In the genomic region with DNA sequence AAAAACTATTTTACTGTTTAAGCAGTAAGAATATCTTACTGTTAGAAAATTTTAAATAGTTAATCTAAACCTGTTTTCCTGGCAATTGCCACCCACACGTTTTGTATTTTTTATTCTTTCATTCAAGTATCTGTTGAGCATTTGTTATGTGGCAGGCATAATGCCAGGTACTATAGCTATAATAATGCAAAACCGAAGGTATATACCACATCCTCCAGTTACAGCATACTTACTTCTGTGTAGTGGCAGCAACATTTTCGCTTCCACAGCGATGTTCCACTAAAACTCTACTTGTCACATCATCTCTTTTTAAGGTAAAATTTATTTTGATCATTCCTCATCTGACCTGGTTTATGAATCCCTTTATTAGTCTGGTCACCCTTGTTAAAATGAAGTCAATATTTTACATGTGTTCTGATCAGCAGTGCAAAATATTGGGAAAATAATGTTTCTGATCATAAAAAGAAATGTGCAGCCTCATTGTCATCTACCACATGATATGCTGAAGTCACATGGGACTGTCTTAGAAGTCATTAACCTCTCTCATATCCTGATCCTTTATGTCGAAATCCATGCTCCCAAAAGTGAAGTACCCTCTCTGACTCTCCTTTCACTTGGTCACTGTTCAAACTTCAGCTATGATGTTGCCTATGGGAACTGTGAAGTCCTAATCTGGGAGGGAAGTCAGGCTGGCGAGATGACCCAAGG, we compare ENCODE assay signal across 1 cellular context.
TF ChIP-seq lines count a peak whose summit lies in the region.

No MANE protein-coding gene starts in this region.

TF ChIP-seq in HepG2, 621 proteins besides CTCF, POLR2A, EP300 and RAD21:
- TF ChIP-seq CBFB (CRISPR knock-in tag; IDR thresholded peaks at IDR 0.05) = no peak
- TF ChIP-seq ZNF670 (CRISPR knock-in tag; IDR thresholded peaks at IDR 0.05; ENCODE audit: borderline replicate concordance) = no peak
- no peak for TF ChIP-seq ZNF569 (CRISPR knock-in tag; IDR thresholded peaks at IDR 0.05; ENCODE audit: borderline replicate concordance)
- TF ChIP-seq, protein P1, sequence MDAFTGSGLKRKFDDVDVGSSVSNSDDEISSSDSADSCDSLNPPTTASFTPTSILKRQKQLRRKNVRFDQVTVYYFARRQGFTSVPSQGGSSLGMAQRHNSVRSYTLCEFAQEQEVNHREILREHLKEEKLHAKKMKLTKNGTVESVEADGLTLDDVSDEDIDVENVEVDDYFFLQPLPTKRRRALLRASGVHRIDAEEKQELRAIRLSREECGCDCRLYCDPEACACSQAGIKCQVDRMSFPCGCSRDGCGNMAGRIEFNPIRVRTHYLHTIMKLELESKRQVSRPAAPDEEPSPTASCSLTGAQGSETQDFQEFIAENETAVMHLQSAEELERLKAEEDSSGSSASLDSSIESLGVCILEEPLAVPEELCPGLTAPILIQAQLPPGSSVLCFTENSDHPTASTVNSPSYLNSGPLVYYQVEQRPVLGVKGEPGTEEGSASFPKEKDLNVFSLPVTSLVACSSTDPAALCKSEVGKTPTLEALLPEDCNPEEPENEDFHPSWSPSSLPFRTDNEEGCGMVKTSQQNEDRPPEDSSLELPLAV (CRISPR knock-in tag; conservative IDR thresholded peaks at IDR 0.05; ENCODE audit: low read depth) = no peak
- TF ChIP-seq RBM39 (IDR thresholded peaks at IDR 0.05; ENCODE audit: low read depth, low read length, poor library complexity, severe bottlenecking) = no peak
- TF ChIP-seq, protein P2, sequence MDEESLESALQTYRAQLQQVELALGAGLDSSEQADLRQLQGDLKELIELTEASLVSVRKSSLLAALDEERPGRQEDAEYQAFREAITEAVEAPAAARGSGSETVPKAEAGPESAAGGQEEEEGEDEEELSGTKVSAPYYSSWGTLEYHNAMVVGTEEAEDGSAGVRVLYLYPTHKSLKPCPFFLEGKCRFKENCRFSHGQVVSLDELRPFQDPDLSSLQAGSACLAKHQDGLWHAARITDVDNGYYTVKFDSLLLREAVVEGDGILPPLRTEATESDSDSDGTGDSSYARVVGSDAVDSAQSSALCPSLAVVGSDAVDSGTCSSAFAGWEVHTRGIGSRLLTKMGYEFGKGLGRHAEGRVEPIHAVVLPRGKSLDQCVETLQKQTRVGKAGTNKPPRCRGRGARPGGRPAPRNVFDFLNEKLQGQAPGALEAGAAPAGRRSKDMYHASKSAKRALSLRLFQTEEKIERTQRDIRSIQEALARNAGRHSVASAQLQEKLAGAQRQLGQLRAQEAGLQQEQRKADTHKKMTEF (CRISPR knock-in tag; IDR thresholded peaks at IDR 0.05) = no peak
- TF ChIP-seq SOX13 (IDR thresholded peaks at IDR 0.05) = no peak
- TF ChIP-seq SOX13 (CRISPR knock-in tag; conservative IDR thresholded peaks at IDR 0.05 in 1 of 2, IDR thresholded peaks at IDR 0.05 in 1 of 2) = no peak
- TF ChIP-seq NKX3-1 (CRISPR knock-in tag; IDR thresholded peaks at IDR 0.05) = no peak
- TF ChIP-seq ZNF350 (CRISPR knock-in tag; IDR thresholded peaks at IDR 0.05; ENCODE audit: borderline replicate concordance, low read depth) = no peak
- no peak for TF ChIP-seq PRMT3 (CRISPR knock-in tag; IDR thresholded peaks at IDR 0.05; ENCODE audit: borderline replicate concordance, low read depth)
- TF ChIP-seq, protein P3, sequence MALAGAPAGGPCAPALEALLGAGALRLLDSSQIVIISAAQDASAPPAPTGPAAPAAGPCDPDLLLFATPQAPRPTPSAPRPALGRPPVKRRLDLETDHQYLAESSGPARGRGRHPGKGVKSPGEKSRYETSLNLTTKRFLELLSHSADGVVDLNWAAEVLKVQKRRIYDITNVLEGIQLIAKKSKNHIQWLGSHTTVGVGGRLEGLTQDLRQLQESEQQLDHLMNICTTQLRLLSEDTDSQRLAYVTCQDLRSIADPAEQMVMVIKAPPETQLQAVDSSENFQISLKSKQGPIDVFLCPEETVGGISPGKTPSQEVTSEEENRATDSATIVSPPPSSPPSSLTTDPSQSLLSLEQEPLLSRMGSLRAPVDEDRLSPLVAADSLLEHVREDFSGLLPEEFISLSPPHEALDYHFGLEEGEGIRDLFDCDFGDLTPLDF (CRISPR knock-in tag; IDR thresholded peaks at IDR 0.05) = no peak
- TF ChIP-seq, protein P4, sequence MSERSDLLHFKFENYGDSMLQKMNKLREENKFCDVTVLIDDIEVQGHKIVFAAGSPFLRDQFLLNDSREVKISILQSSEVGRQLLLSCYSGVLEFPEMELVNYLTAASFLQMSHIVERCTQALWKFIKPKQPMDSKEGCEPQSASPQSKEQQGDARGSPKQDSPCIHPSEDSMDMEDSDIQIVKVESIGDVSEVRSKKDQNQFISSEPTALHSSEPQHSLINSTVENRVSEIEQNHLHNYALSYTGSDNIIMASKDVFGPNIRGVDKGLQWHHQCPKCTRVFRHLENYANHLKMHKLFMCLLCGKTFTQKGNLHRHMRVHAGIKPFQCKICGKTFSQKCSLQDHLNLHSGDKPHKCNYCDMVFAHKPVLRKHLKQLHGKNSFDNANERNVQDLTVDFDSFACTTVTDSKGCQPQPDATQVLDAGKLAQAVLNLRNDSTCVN (CRISPR knock-in tag; IDR thresholded peaks at IDR 0.05; ENCODE audit: borderline replicate concordance) = no peak
- TF ChIP-seq, protein P5, sequence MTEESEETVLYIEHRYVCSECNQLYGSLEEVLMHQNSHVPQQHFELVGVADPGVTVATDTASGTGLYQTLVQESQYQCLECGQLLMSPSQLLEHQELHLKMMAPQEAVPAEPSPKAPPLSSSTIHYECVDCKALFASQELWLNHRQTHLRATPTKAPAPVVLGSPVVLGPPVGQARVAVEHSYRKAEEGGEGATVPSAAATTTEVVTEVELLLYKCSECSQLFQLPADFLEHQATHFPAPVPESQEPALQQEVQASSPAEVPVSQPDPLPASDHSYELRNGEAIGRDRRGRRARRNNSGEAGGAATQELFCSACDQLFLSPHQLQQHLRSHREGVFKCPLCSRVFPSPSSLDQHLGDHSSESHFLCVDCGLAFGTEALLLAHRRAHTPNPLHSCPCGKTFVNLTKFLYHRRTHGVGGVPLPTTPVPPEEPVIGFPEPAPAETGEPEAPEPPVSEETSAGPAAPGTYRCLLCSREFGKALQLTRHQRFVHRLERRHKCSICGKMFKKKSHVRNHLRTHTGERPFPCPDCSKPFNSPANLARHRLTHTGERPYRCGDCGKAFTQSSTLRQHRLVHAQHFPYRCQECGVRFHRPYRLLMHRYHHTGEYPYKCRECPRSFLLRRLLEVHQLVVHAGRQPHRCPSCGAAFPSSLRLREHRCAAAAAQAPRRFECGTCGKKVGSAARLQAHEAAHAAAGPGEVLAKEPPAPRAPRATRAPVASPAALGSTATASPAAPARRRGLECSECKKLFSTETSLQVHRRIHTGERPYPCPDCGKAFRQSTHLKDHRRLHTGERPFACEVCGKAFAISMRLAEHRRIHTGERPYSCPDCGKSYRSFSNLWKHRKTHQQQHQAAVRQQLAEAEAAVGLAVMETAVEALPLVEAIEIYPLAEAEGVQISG (CRISPR knock-in tag; IDR thresholded peaks at IDR 0.05) = no peak
